Comparison of ENCODE assay signal across 19 cellular contexts in the genomic region with DNA sequence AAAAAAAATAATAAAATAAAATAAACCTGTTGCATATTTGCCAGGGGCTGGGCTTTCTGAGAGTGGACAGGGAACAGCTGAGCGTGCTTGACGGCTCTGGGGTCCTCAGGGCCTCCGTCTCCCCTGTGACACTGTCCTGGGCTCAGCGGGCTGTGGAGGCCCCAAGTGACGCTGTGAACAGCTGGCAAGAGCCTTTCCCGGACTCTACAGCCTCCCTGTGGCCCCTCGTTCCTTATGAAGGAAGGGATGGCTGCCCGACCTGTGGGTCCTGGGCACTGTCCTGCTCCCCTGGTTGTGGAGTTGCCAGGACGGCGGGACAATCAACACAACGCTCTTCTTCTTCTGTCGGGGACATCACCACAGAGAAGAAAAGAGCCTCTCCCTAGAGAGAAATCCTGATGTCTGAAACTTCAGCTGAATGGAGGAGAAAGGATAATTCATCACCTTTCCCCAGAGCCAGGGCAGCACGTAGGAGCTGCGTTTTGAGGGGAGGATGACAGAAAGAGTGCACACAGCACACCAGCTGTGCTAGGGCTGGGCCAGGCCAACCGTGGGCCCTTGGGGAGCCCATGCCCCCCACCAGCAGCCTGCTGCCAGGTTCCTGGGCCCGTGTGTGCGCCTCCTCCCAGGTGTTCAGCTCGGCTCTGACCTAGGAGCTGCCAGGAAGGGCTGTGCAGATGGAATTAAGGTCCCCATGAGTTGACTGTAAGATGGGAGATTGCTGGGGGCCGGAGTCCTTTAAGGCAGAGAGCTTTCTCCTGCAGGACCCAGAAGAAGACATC. TPM values are rescaled to one million over a fixed set of nuclear protein-coding genes. Genes with fewer than 3 reads are reported as not detected.
DNase-seq lines count a peak whose midpoint lies in the region; ATAC-seq lines count a peak whose summit lies in the region.
"Had no signal": no experiment of that assay in that cellular context is flagged by ENCODE, and none has a peak within 500 bp of the region (broad histone marks: within the 10 kb centered on the region; RNA-seq: fewer than 3 reads in every experiment).

No MANE protein-coding gene starts in this region.

- peaks cover 6% of the 10 kb centered on the region for H3K27me3 Mint-ChIP-seq in activated CD4-positive, alpha-beta T cell treated with anti-CD3 and anti-CD28 coated beads for 36 hours
- peaks cover 47% of the 10 kb centered on the region for H3K27me3 Mint-ChIP-seq in CD4-positive, CD25-positive, alpha-beta regulatory T cell
- no peaks in the 10 kb centered on the region for H3K27me3 Mint-ChIP-seq in T-helper 17 cell

- H3K27ac Mint-ChIP-seq in activated CD4-positive, alpha-beta T cell treated with anti-CD3 and anti-CD28 coated beads for 36 hours = peak overlapping the region; percentile 63
- peak overlapping the region in 2 of 3 donors; percentile 27 to 52 for H3K27ac Mint-ChIP-seq in CD4-positive, CD25-positive, alpha-beta regulatory T cell
- peak overlapping the region; percentile 95 for H3K27ac Mint-ChIP-seq in T-helper 17 cell

- H3K14ac ChIP-seq in neuronal stem cell (ENCODE audit: low read length) = no peak overlapping the region
- H3K14ac ChIP-seq in mesenchymal stem cell (ENCODE audit: low read length in 2 of 2) = no peak overlapping the region

- H3K36me3 Mint-ChIP-seq in activated CD4-positive, alpha-beta T cell treated with anti-CD3 and anti-CD28 coated beads for 36 hours (ENCODE audit: low read depth) = no peaks in the 10 kb centered on the region
- no peaks in the 10 kb centered on the region for H3K36me3 Mint-ChIP-seq in CD4-positive, CD25-positive, alpha-beta regulatory T cell
- H3K36me3 Mint-ChIP-seq in T-helper 17 cell (ENCODE audit: low read depth) = no peaks in the 10 kb centered on the region

- H2BK120ac ChIP-seq in neuronal stem cell (ENCODE audit: low read depth, low read length) (no peak overlapping the region), mesenchymal stem cell (ENCODE audit: low read depth, low read length) (no peak overlapping the region)

- POLR2A ChIA-PET in activated CD4-positive, alpha-beta T cell treated with anti-CD3 and anti-CD28 coated beads for 36 hours (lab: Charles Lee) = no interaction called here

- H3K9ac ChIP-seq in neuronal stem cell (ENCODE audit: low read depth, low read length, poor library complexity) (peak overlapping the region; percentile 25), mesenchymal stem cell (ENCODE audit: low read length) (no peak overlapping the region)
- H3K9ac ChIP-seq: KMS-11 had no signal

- peak overlapping the region; percentile 52 for H2BK15ac ChIP-seq in neuronal stem cell (ENCODE audit: low read length)
- H2BK15ac ChIP-seq in mesenchymal stem cell (ENCODE audit: low read depth, poor library complexity, severe bottlenecking) = no peak overlapping the region

- peaks cover 72% of the 10 kb centered on the region for H3K4me1 Mint-ChIP-seq in activated CD4-positive, alpha-beta T cell treated with anti-CD3 and anti-CD28 coated beads for 36 hours
- peaks cover 10 to 45% (median 32%) of the 10 kb centered on the region in 4 donors for H3K4me1 Mint-ChIP-seq in CD4-positive, CD25-positive, alpha-beta regulatory T cell
- H3K4me1 Mint-ChIP-seq in T-helper 17 cell = peaks cover 48% of the 10 kb centered on the region

- no peaks in the 10 kb centered on the region for H3K9me3 ChIP-seq in CD4-positive, CD25-positive, alpha-beta regulatory T cell (ENCODE audit: control insufficient read depth in 2 of 2, low read length in 2 of 2)
- H3K9me3 ChIP-seq in T-helper 17 cell (ENCODE audit: control insufficient read depth, low read length, poor library complexity, severe bottlenecking) (no peaks in the 10 kb centered on the region), neuronal stem cell (replicated peaks in 1 of 2; ENCODE audit: control insufficient read depth in 2 of 2, insufficient read depth in 1 of 2, low read depth in 1 of 2, low read length in 2 of 2) (no peaks in the 10 kb centered on the region), mesenchymal stem cell (ENCODE audit: control insufficient read depth, low read length) (no peaks in the 10 kb centered on the region)
- H3K9me3 ChIP-seq: Peyer's patch had no signal

- no CpG with 5 or more reads among the region's 19 CpGs for WGBS in neuronal stem cell (ENCODE audit: extremely low coverage in 2 of 2, insufficient read length in 2 of 2, insufficient replicate concordance in 1 of 2), 2 donors
- 94% methylated on average over 19 of the region's 19 CpGs for WGBS in mesenchymal stem cell

- H2AFZ ChIP-seq in neuronal stem cell (ENCODE audit: low read length) (peak overlapping the region; percentile 35), mesenchymal stem cell (ENCODE audit: low read depth, low read length) (no peak overlapping the region)

- H4K8ac ChIP-seq in neuronal stem cell (ENCODE audit: low read depth, low read length) (no peak overlapping the region), mesenchymal stem cell (ENCODE audit: low read length) (no peak overlapping the region)

- H3K9me3 Mint-ChIP-seq in activated CD4-positive, alpha-beta T cell treated with anti-CD3 and anti-CD28 coated beads for 36 hours (ENCODE audit: low read depth) = no peaks in the 10 kb centered on the region
- H3K9me3 Mint-ChIP-seq in CD4-positive, CD25-positive, alpha-beta regulatory T cell = peaks cover 0 to 2% (median 0%) of the 10 kb centered on the region in 7 donors

- H3K4me2 ChIP-seq in neuronal stem cell (ENCODE audit: insufficient read depth, low read length, poor library complexity, severe bottlenecking) (no peak overlapping the region), mesenchymal stem cell (ENCODE audit: low read length, poor library complexity, severe bottlenecking) (no peak overlapping the region)
- H3K4me2 ChIP-seq: KMS-11 had no signal

- ATAC-seq in activated CD4-positive, alpha-beta T cell treated with anti-CD3 and anti-CD28 coated beads for 36 hours = no peak
- no peak for ATAC-seq in CD4-positive, CD25-positive, alpha-beta regulatory T cell (ENCODE audit: low read depth in 2 of 2)
- ATAC-seq in T-helper 17 cell = no peak

- H2BK5ac ChIP-seq in neuronal stem cell (ENCODE audit: low read length) (no peak overlapping the region), mesenchymal stem cell (ENCODE audit: low read depth, low read length, poor library complexity, severe bottlenecking) (no peak overlapping the region)

- H3K36me3 ChIP-seq in CD4-positive, CD25-positive, alpha-beta regulatory T cell (ENCODE audit: control insufficient read depth, insufficient read depth, low read length) = no peaks in the 10 kb centered on the region
- H3K36me3 ChIP-seq in neuronal stem cell (replicated peaks in 1 of 2; ENCODE audit: control insufficient read depth in 2 of 2, insufficient read depth in 2 of 2, low read length in 2 of 2) (no peaks in the 10 kb centered on the region), mesenchymal stem cell (ENCODE audit: control insufficient read depth in 1 of 2, insufficient read depth in 2 of 2, low read depth in 1 of 2, low read length in 2 of 2) (no peaks in the 10 kb centered on the region)
- H3K36me3 ChIP-seq: Peyer's patch had no signal

- H3K4me3 Mint-ChIP-seq in activated CD4-positive, alpha-beta T cell treated with anti-CD3 and anti-CD28 coated beads for 36 hours = no peak overlapping the region
- H3K4me3 Mint-ChIP-seq in CD4-positive, CD25-positive, alpha-beta regulatory T cell = peak overlapping the region in 1 of 4 donors; percentile 85
- peak overlapping the region; percentile 78 for H3K4me3 Mint-ChIP-seq in T-helper 17 cell

- H3K18ac ChIP-seq in neuronal stem cell (ENCODE audit: low read length) (peak overlapping the region; percentile 67), mesenchymal stem cell (ENCODE audit: low read depth in 1 of 2, low read length in 2 of 2) (no peak overlapping the region)

- no peak overlapping the region for H3K27ac ChIP-seq in CD4-positive, CD25-positive, alpha-beta regulatory T cell (ENCODE audit: insufficient read depth, low read length, poor library complexity, severe bottlenecking)
- no peak overlapping the region for H3K27ac ChIP-seq in neuronal stem cell (replicated peaks; ENCODE audit: low read length)
- H3K27ac ChIP-seq in mesenchymal stem cell (ENCODE audit: low read length, poor library complexity, severe bottlenecking) = no peak overlapping the region
- H3K27ac ChIP-seq: C4-2B, HL-60, KMS-11, Peyer's patch had no signal

- H2AK5ac ChIP-seq in neuronal stem cell (ENCODE audit: low read depth, low read length) = peak overlapping the region; percentile 36
- H2AK5ac ChIP-seq in mesenchymal stem cell (ENCODE audit: low read length, severe bottlenecking) = no peak overlapping the region

- no peaks in the 10 kb centered on the region for H3K27me3 ChIP-seq in CD4-positive, CD25-positive, alpha-beta regulatory T cell (ENCODE audit: control insufficient read depth, insufficient read depth, low read length)
- peaks cover 0 to 25% (median 0%) of the 10 kb centered on the region in 3 experiments for H3K27me3 ChIP-seq in neuronal stem cell (ENCODE audit: control insufficient read depth in 3 of 3, insufficient read depth in 3 of 3, low read depth in 1 of 3, low read length in 3 of 3)
- peaks cover 4 to 37% of the 10 kb centered on the region in 2 experiments for H3K27me3 ChIP-seq in mesenchymal stem cell (ENCODE audit: control insufficient read depth in 1 of 2, insufficient read depth in 1 of 2, low read length in 2 of 2)
- H3K27me3 ChIP-seq: Peyer's patch had no signal

- intact Hi-C loops in activated CD4-positive, alpha-beta T cell treated with anti-CD3 and anti-CD28 coated beads for 36 hours (cut with DNase I, micrococcal nuclease) = no loop called here

- no peak overlapping the region for H3K4ac ChIP-seq in neuronal stem cell (ENCODE audit: low read length)
- H3K4ac ChIP-seq in mesenchymal stem cell (ENCODE audit: low read depth in 1 of 2, low read length in 2 of 2) = no peak overlapping the region

- no peak for DNase-seq in activated CD4-positive, alpha-beta T cell treated with anti-CD3 and anti-CD28 coated beads for 36 hours
- no peak for DNase-seq in activated CD4-positive, alpha-beta T cell treated with anti-CD3 and anti-CD28 coated beads for 4 hours
- no peak for DNase-seq in CD4-positive, CD25-positive, alpha-beta regulatory T cell
- DNase-seq in T-helper 17 cell = no peak
- no peak for DNase-seq in neuronal stem cell (ENCODE audit: low spot score)
- DNase-seq in NCI-H1694 (lab: John Stamatoyannopoulos, UW) = no peak
- DNase-seq in COR-L47 (lab: John Stamatoyannopoulos, UW) = no peak
- no peak for DNase-seq in mesenchymal stem cell
- DNase-seq: Calu3, GOT3, NCI-H1105, NCI-H187, NCI-H510A, NCI-H82, Right ventricle myocardium superior had no signal

- H3K23ac ChIP-seq in neuronal stem cell (ENCODE audit: low read depth, low read length, poor library complexity) (no peak overlapping the region), mesenchymal stem cell (ENCODE audit: low read length in 2 of 2) (no peak overlapping the region)

- H4K91ac ChIP-seq in neuronal stem cell (ENCODE audit: low read depth, low read length, poor library complexity) (no peak overlapping the region), mesenchymal stem cell (ENCODE audit: low read length) (no peak overlapping the region)

- H3K4me3 ChIP-seq in CD4-positive, CD25-positive, alpha-beta regulatory T cell (ENCODE audit: low read depth, low read length) = no peak overlapping the region
- no peak overlapping the region for H3K4me3 ChIP-seq in neuronal stem cell (ENCODE audit: low read length in 2 of 2)
- no peak overlapping the region for H3K4me3 ChIP-seq in mesenchymal stem cell (ENCODE audit: insufficient read depth in 1 of 2, low read depth in 1 of 2, low read length in 2 of 2)
- H3K4me3 ChIP-seq: Peyer's patch had no signal

- H2BK12ac ChIP-seq in neuronal stem cell (ENCODE audit: low read length) = no peak overlapping the region
- H2BK12ac ChIP-seq in mesenchymal stem cell (ENCODE audit: low read length in 2 of 2) = peak overlapping the region in 1 of 2 experiments; percentile 6

- CTCF ChIA-PET in activated CD4-positive, alpha-beta T cell treated with anti-CD3 and anti-CD28 coated beads for 36 hours (lab: Charles Lee) = interaction anchor here (0.5 to 3.6 kb wide), 7 partner anchors 10 to 80 kb away, joined by 3 to 14 read pairs (median 4); no protein-coding TSS in a partner anchor

- peaks cover 33% of the 10 kb centered on the region for H3K4me1 ChIP-seq in CD4-positive, CD25-positive, alpha-beta regulatory T cell (ENCODE audit: control insufficient read depth, insufficient read depth, low read length, poor library complexity, severe bottlenecking)
- H3K4me1 ChIP-seq in neuronal stem cell (ENCODE audit: control insufficient read depth in 2 of 2, insufficient read depth in 1 of 2, low read depth in 1 of 2, low read length in 2 of 2) (peaks cover 3 to 19% of the 10 kb centered on the region in 2 donors), mesenchymal stem cell (ENCODE audit: control insufficient read depth, insufficient read depth, low read depth, low read length) (peaks cover 16% of the 10 kb centered on the region)
- H3K4me1 ChIP-seq: Peyer's patch had no signal

- no peaks in the 10 kb centered on the region for H3K79me1 ChIP-seq in neuronal stem cell (ENCODE audit: low read depth, low read length)
- no peaks in the 10 kb centered on the region for H3K79me1 ChIP-seq in mesenchymal stem cell (replicated peaks; ENCODE audit: low read length, poor library complexity, severe bottlenecking)

RNA-seq across cellular contexts. Expression of gene RBM17, which starts 45.5 kb away (rescaled TPM):
- 100 to 1,000 TPM; 206 to 246 TPM for total RNA-seq in activated CD4-positive, alpha-beta T cell treated with anti-CD3 and anti-CD28 coated beads for 36 hours
- total RNA-seq in CD4-positive, CD25-positive, alpha-beta regulatory T cell = 168 TPM
- polyA plus RNA-seq in CD4-positive, CD25-positive, alpha-beta regulatory T cell = 10 to 100 TPM; 63.6 to 88.2 (median 65.7) TPM
- total RNA-seq in T-helper 17 cell = 100 to 1,000 TPM; 133 to 146 TPM
- polyA plus RNA-seq in neuronal stem cell (2013, experiment 1 of 2) = 75.9 TPM
- polyA plus RNA-seq in neuronal stem cell (2013, experiment 2 of 2) = 76.3 TPM
- polyA plus RNA-seq in mesenchymal stem cell (2013, experiment 1 of 2) = 78.5 TPM
- 73.5 TPM for polyA plus RNA-seq in mesenchymal stem cell (2013, experiment 2 of 2)

Comparison
In these comparisons a context has a peak if more than half of its experiments do, and no peak if none do; other contexts are left out.
1. H3K27ac Mint-ChIP-seq: peak in every context shown above with its lines; median percentile 95 in T-helper 17 cell; 63 in activated CD4-positive, alpha-beta T cell treated with anti-CD3 and anti-CD28 coated beads for 36 hours; 40 in CD4-positive, CD25-positive, alpha-beta regulatory T cell.